In genomic region chr3:44132593-44132992, GRCh38 we compare ENCODE assay signal across 35 cellular contexts.
"Had no signal": no experiment of that assay in that cellular context is flagged by ENCODE, and none has a peak within 500 bp of the region (broad histone marks: within the 10 kb centered on the region; RNA-seq: fewer than 3 reads in every experiment).

No MANE protein-coding gene starts in this region.

- H3K36me3 ChIP-seq: adrenal gland, brain microvascular endothelial cell, breast epithelium had no signal

- H3K9me3 Mint-ChIP-seq: activated B cell treated with CpG ODN at 0.5 μM for 24 hours; activated CD4-positive, alpha-beta memory T cell treated with anti-CD3 and anti-CD28 coated beads, Interleukin-2, amount 10 ng/mL, durations not matched to agents 7 days and 5 days; activated CD4-positive, alpha-beta T cell treated with anti-CD3 and anti-CD28 coated beads, Interleukin-2, amount 10 ng/mL, durations not matched to agents 7 days and 5 days; activated naive CD4-positive, alpha-beta T cell treated with anti-CD3 and anti-CD28 coated beads for 36 hours; activated naive CD4-positive, alpha-beta T cell treated with anti-CD3 and anti-CD28 coated beads, Interleukin-2, amount 50 U/mL, for 72 hours; activated naive CD8-positive, alpha-beta T cell treated with anti-CD3 and anti-CD28 coated beads for 36 hours; activated T-cell treated with anti-CD3 and anti-CD28 coated beads, Interleukin-2, amount 50 U/mL, for 24 hours; activated T-helper 2 cell treated with anti-CD3 and anti-CD28 coated beads, Interferon-gamma antibody, Interleukin-2, Interleukin-4, amounts not matched to agents 10 μg/mL and 5 μg/mL and 100 μg/mL, durations not matched to agents 14 hours and 24 hours and 36 hours; T-helper 1 cell treated with Interleukin-12 subunit alpha and Interleukin-12 subunit beta and Interleukin-4 antibody, amounts not matched to agents 30 μg/mL and 1 μg/mL, for 36 hours; T-helper 2 cell treated with Interferon-gamma antibody and Interleukin-4, amounts not matched to agents 5 μg/mL and 100 μg/mL, for 36 hours had no signal

- H3K27me3 ChIP-seq: adrenal gland, body of pancreas, brain microvascular endothelial cell, breast epithelium had no signal

- ATAC-seq: activated CD8-positive, alpha-beta memory T cell treated with anti-CD3 and anti-CD28 coated beads, Interleukin-2, amount 10 ng/mL, durations not matched to agents 7 days and 5 days; activated CD8-positive, alpha-beta T cell treated with anti-CD3 and anti-CD28 coated beads, Interleukin-2, amount 10 ng/mL, durations not matched to agents 7 days and 5 days; activated naive CD4-positive, alpha-beta T cell treated with anti-CD3 and anti-CD28 coated beads, Interleukin-2, amount 50 U/mL, for 72 hours; body of pancreas had no signal

- H3K9me3 ChIP-seq: adrenal gland, body of pancreas, breast epithelium had no signal

- DNase-seq: activated B cell treated with CpG ODN at 0.5 μM for 24 hours; activated CD4-positive, alpha-beta memory T cell treated with anti-CD3 and anti-CD28 coated beads, Interleukin-2, amount 10 ng/mL, durations not matched to agents 7 days and 5 days; activated CD4-positive, alpha-beta T cell treated with anti-CD3 and anti-CD28 coated beads for 4 hours; activated CD4-positive, alpha-beta T cell treated with anti-CD3 and anti-CD28 coated beads, Interleukin-2, amount 10 ng/mL, durations not matched to agents 7 days and 5 days; activated CD4-positive, alpha-beta T cell treated with anti-CD3 and anti-CD28 coated beads, Interleukin-2, amount 50 U/mL, for 48 hours; activated CD4-positive, CD25-positive, alpha-beta regulatory T cell treated with anti-CD3 and anti-CD28 coated beads, Interleukin-2, amount 50 U/mL, for 72 hours; activated CD8-positive, alpha-beta memory T cell treated with anti-CD3 and anti-CD28 coated beads for 24 hours; activated CD8-positive, alpha-beta memory T cell treated with anti-CD3 and anti-CD28 coated beads, Interleukin-2, amount 10 ng/mL, durations not matched to agents 7 days and 5 days; activated CD8-positive, alpha-beta memory T cell treated with anti-CD3 and anti-CD28 coated beads, Interleukin-2, amount 50 U/mL, for 48 hours; activated CD8-positive, alpha-beta T cell treated with anti-CD3 and anti-CD28 coated beads, Interleukin-2, amount 10 ng/mL, durations not matched to agents 7 days and 5 days; activated effector memory CD4-positive, alpha-beta T cell treated with anti-CD3 and anti-CD28 coated beads, Interleukin-2, amount 50 U/mL, for 16 hours; activated gamma-delta T cell treated with Interleukin-2 at 50 U/mL for 16 hours; activated naive CD4-positive, alpha-beta T cell; activated naive CD4-positive, alpha-beta T cell treated with anti-CD3 and anti-CD28 coated beads for 36 hours; activated naive CD4-positive, alpha-beta T cell treated with anti-CD3 and anti-CD28 coated beads, Interleukin-2, amount 50 U/mL, for 16 hours; activated naive CD8-positive, alpha-beta T cell treated with anti-CD3 and anti-CD28 coated beads for 36 hours; activated T-cell treated with anti-CD3 and anti-CD28 coated beads, Interleukin-2, amount 50 U/mL, for 24 hours; activated T-cell treated with anti-CD3 and anti-CD28 coated beads, Interleukin-2, amount 50 U/mL, for 48 hours; adrenal gland; amniotic stem cell; aorta; body of pancreas; brain microvascular endothelial cell; central memory CD4-positive, alpha-beta T cell; T-helper 1 cell; T-helper 2 cell; T-helper 9 cell had no signal

- H3K27ac Mint-ChIP-seq: activated B cell treated with CpG ODN at 0.5 μM for 24 hours; activated CD4-positive, alpha-beta memory T cell treated with anti-CD3 and anti-CD28 coated beads, Interleukin-2, amount 10 ng/mL, durations not matched to agents 7 days and 5 days; activated CD4-positive, alpha-beta T cell treated with anti-CD3 and anti-CD28 coated beads, Interleukin-2, amount 10 ng/mL, durations not matched to agents 7 days and 5 days; activated CD8-positive, alpha-beta memory T cell treated with anti-CD3 and anti-CD28 coated beads, Interleukin-2, amount 10 ng/mL, durations not matched to agents 7 days and 5 days; activated CD8-positive, alpha-beta T cell treated with anti-CD3 and anti-CD28 coated beads, Interleukin-2, amount 10 ng/mL, durations not matched to agents 7 days and 5 days; activated naive CD4-positive, alpha-beta T cell treated with anti-CD3 and anti-CD28 coated beads for 36 hours; activated naive CD4-positive, alpha-beta T cell treated with anti-CD3 and anti-CD28 coated beads, Interleukin-2, amount 50 U/mL, for 72 hours; activated naive CD8-positive, alpha-beta T cell treated with anti-CD3 and anti-CD28 coated beads for 36 hours; activated T-cell treated with anti-CD3 and anti-CD28 coated beads, Interleukin-2, amount 50 U/mL, for 24 hours; activated T-helper 2 cell treated with anti-CD3 and anti-CD28 coated beads, Interferon-gamma antibody, Interleukin-2, Interleukin-4, amounts not matched to agents 10 μg/mL and 5 μg/mL and 100 μg/mL, durations not matched to agents 14 hours and 24 hours and 36 hours; T-helper 1 cell treated with Interleukin-12 subunit alpha and Interleukin-12 subunit beta and Interleukin-4 antibody, amounts not matched to agents 30 μg/mL and 1 μg/mL, for 36 hours; T-helper 2 cell treated with Interferon-gamma antibody and Interleukin-4, amounts not matched to agents 5 μg/mL and 100 μg/mL, for 36 hours had no signal

- H3K27ac ChIP-seq: adrenal gland, body of pancreas, brain microvascular endothelial cell, breast epithelium, VCaP had no signal

- H3K4me1 ChIP-seq: adrenal gland, body of pancreas, breast epithelium had no signal

- H3K4me3 ChIP-seq: adrenal gland, body of pancreas, breast epithelium had no signal

- H3K4me3 Mint-ChIP-seq: activated B cell treated with CpG ODN at 0.5 μM for 24 hours; activated CD4-positive, alpha-beta memory T cell treated with anti-CD3 and anti-CD28 coated beads, Interleukin-2, amount 10 ng/mL, durations not matched to agents 7 days and 5 days; activated CD4-positive, alpha-beta T cell treated with anti-CD3 and anti-CD28 coated beads, Interleukin-2, amount 10 ng/mL, durations not matched to agents 7 days and 5 days; activated CD8-positive, alpha-beta memory T cell treated with anti-CD3 and anti-CD28 coated beads, Interleukin-2, amount 10 ng/mL, durations not matched to agents 7 days and 5 days; activated CD8-positive, alpha-beta T cell treated with anti-CD3 and anti-CD28 coated beads, Interleukin-2, amount 10 ng/mL, durations not matched to agents 7 days and 5 days; activated naive CD4-positive, alpha-beta T cell treated with anti-CD3 and anti-CD28 coated beads for 36 hours; activated naive CD8-positive, alpha-beta T cell treated with anti-CD3 and anti-CD28 coated beads for 36 hours; activated T-cell treated with anti-CD3 and anti-CD28 coated beads, Interleukin-2, amount 50 U/mL, for 24 hours; T-helper 1 cell treated with Interleukin-12 subunit alpha and Interleukin-12 subunit beta and Interleukin-4 antibody, amounts not matched to agents 30 μg/mL and 1 μg/mL, for 36 hours; T-helper 2 cell treated with Interferon-gamma antibody and Interleukin-4, amounts not matched to agents 5 μg/mL and 100 μg/mL, for 36 hours had no signal

- H3K36me3 Mint-ChIP-seq: activated CD8-positive, alpha-beta memory T cell treated with anti-CD3 and anti-CD28 coated beads, Interleukin-2, amount 10 ng/mL, durations not matched to agents 7 days and 5 days; activated naive CD4-positive, alpha-beta T cell treated with anti-CD3 and anti-CD28 coated beads, Interleukin-2, amount 50 U/mL, for 72 hours; activated naive CD8-positive, alpha-beta T cell treated with anti-CD3 and anti-CD28 coated beads for 36 hours had no signal

- FAIRE-seq: astrocyte, TTC549 had no signal
